ENCODE assay signal across 8 cellular contexts in genomic region chr21:37006521-37007291, GRCh38. TPM values are rescaled to one million over a fixed set of nuclear protein-coding genes. Genes with fewer than 3 reads are reported as not detected.
DNase-seq lines count a peak whose midpoint lies in the region; ATAC-seq and TF ChIP-seq lines count a peak whose summit lies in the region.

RIPPLY3 (plus strand) TSS chr21:37006702; CDS start chr21:37006773, 71 bp downstream.

- H3K4me1 Mint-ChIP-seq in activated CD4-positive, alpha-beta T cell treated with anti-CD3 and anti-CD28 coated beads, Interleukin-2, amount 10 ng/mL, durations not matched to agents 24 days and 14 days = peaks cover 8% of the 10 kb centered on the region
- peaks cover 25% of the 10 kb centered on the region for H3K4me1 Mint-ChIP-seq in progenitor cell of endocrine pancreas (ENCODE audit: low read depth)

- peak within 1 kb of the TSS; percentile 45 for H3K4me3 ChIP-seq in fibroblast of the aortic adventitia (ENCODE audit: low read depth, low read length)

- ATAC-seq in HG03135 (IDR thresholded peaks at IDR 0.05; ENCODE audit: unreplicated experiment) = no peak

- no peak for TF ChIP-seq CTCF in GM20000 (IDR thresholded peaks at IDR 0.05; ENCODE audit: extremely low read depth, missing control alignments)
- no peak for TF ChIP-seq CTCF in fibroblast of the aortic adventitia (IDR thresholded peaks at IDR 0.05; ENCODE audit: insufficient read depth, low read length)
- no peak for TF ChIP-seq CTCF in progenitor cell of endocrine pancreas (IDR thresholded peaks at IDR 0.05; ENCODE audit: unreplicated experiment)

- H3K36me3 Mint-ChIP-seq in activated CD4-positive, alpha-beta T cell treated with anti-CD3 and anti-CD28 coated beads, Interleukin-2, amount 10 ng/mL, durations not matched to agents 24 days and 14 days (ENCODE audit: low read depth) = no peaks in the 10 kb centered on the region
- H3K36me3 Mint-ChIP-seq in progenitor cell of endocrine pancreas (ENCODE audit: insufficient read depth) = no peaks in the 10 kb centered on the region

- H3K27me3 Mint-ChIP-seq in activated CD4-positive, alpha-beta T cell treated with anti-CD3 and anti-CD28 coated beads, Interleukin-2, amount 10 ng/mL, durations not matched to agents 24 days and 14 days = peaks cover 31% of the 10 kb centered on the region
- H3K27me3 Mint-ChIP-seq in progenitor cell of endocrine pancreas = no peaks in the 10 kb centered on the region

- H3K27ac Mint-ChIP-seq in activated CD4-positive, alpha-beta T cell treated with anti-CD3 and anti-CD28 coated beads, Interleukin-2, amount 10 ng/mL, durations not matched to agents 24 days and 14 days = no peak within 1 kb of the TSS
- H3K27ac Mint-ChIP-seq in progenitor cell of endocrine pancreas = peak within 1 kb of the TSS; percentile 77

- DNase-seq in AG08395 (ENCODE audit: low spot score) (peak; percentile 11), GM20000 (ENCODE audit: low spot score) (peak; percentile 65), fibroblast of the aortic adventitia (ENCODE audit: low read depth) (peak; percentile 8), progenitor cell of endocrine pancreas (ENCODE audit: low spot score, unreplicated experiment) (peak; percentile 28), NAMALWA (ENCODE audit: low spot score) (no peak), HuH-7 (ENCODE audit: low spot score) (no peak)
- DNase-seq in activated CD4-positive, alpha-beta T cell treated with anti-CD3 and anti-CD28 coated beads, Interleukin-2, amount 10 ng/mL, durations not matched to agents 24 days and 14 days = peak; percentile 71

- peak within 1 kb of the TSS; percentile 70 for H3K4me3 Mint-ChIP-seq in activated CD4-positive, alpha-beta T cell treated with anti-CD3 and anti-CD28 coated beads, Interleukin-2, amount 10 ng/mL, durations not matched to agents 24 days and 14 days
- H3K4me3 Mint-ChIP-seq in progenitor cell of endocrine pancreas (ENCODE audit: low read depth) = peak within 1 kb of the TSS; percentile 74

- no peaks in the 10 kb centered on the region for H3K9me3 Mint-ChIP-seq in activated CD4-positive, alpha-beta T cell treated with anti-CD3 and anti-CD28 coated beads, Interleukin-2, amount 10 ng/mL, durations not matched to agents 24 days and 14 days
- no peaks in the 10 kb centered on the region for H3K9me3 Mint-ChIP-seq in progenitor cell of endocrine pancreas (ENCODE audit: low read depth)

- intact Hi-C loops in activated CD4-positive, alpha-beta T cell treated with anti-CD3 and anti-CD28 coated beads, Interleukin-2, amount 10 ng/mL, durations not matched to agents 24 days and 14 days (cut with micrococcal nuclease) = loop anchor here (2.0 to 5.0 kb wide), 2 partner anchors 16 to 299 kb away; no protein-coding TSS in a partner anchor

RNA-seq across cellular contexts. Expression of gene RIPPLY3, which starts in this region (rescaled TPM):
- total RNA-seq in activated CD4-positive, alpha-beta T cell treated with anti-CD3 and anti-CD28 coated beads, Interleukin-2, amount 10 ng/mL, durations not matched to agents 24 days and 14 days = 0.26 TPM in 1 of 2 replicates, not detected in the other
- total RNA-seq in fibroblast of the aortic adventitia (ENCODE audit: low replicate concordance) (not detected in 2 replicates), progenitor cell of endocrine pancreas (17.9 and 18.9 TPM in 2 replicates)

Comparison
In these comparisons a context has a peak if more than half of its experiments do, and no peak if none do; other contexts are left out.
1. RNA of gene RIPPLY3 (total RNA-seq): 17.9 to 18.9 TPM in progenitor cell of endocrine pancreas; 0.26 TPM in activated CD4-positive, alpha-beta T cell treated with anti-CD3 and anti-CD28 coated beads, Interleukin-2, amount 10 ng/mL, durations not matched to agents 24 days and 14 days and not detected in fibroblast of the aortic adventitia; every median in the first group is over 10 times any median in the second.
2. Peak in DNase-seq in activated CD4-positive, alpha-beta T cell treated with anti-CD3 and anti-CD28 coated beads, Interleukin-2, amount 10 ng/mL, durations not matched to agents 24 days and 14 days; RNA of the gene not detected or under 1 TPM.
3. Peak in DNase-seq and H3K4me3 ChIP-seq in fibroblast of the aortic adventitia; RNA of the gene not detected or under 1 TPM.
4. DNase-seq: peak in AG08395 (single experiment), GM20000 (single experiment) and progenitor cell of endocrine pancreas (single experiment); none in NAMALWA (single experiment) and HuH-7 (single experiment).